Comparison of ENCODE assay signal across 1 cellular context in the genomic region with DNA sequence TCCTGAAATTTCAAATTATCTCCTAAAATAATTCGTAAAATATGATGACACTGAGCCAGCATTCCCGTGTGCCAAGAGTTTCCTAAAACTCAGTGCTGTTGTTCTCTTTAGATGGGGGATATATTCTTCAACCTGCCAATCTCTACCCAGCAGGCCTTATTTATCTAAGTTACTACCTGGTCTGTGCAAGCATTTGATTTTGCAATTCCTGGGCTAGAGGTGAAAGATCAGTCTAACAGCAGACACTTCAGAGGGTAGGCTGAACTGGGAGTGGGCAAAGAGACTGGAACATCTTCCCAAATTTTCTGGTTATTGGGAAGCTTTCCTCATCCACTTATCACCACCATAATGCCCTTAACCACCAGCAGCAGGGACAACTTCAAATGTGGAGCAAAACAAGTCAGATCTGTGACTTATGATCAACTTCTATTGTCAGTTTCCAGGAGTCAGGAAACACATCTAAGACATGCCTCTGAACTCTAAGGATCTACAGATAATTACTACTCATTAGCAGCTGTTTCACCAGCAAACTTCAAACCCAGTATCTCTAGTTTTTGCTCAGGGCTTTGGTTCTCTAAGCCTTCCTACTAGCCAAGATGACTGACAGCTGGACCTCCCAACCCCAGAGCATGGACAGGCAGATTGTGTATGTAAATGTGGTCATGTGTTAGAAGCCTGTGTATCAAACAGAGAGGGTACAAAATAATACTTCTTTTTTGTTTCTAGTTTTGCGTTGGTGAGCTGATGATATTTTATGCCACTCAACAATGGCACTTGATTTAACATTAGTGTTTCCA.
TF ChIP-seq lines count a peak whose summit lies in the region.

No MANE protein-coding gene starts in this region.

TF ChIP-seq in HepG2, 621 proteins besides CTCF, POLR2A, EP300 and RAD21 (continued from another document and continues in another):
- TF ChIP-seq, protein P1, sequence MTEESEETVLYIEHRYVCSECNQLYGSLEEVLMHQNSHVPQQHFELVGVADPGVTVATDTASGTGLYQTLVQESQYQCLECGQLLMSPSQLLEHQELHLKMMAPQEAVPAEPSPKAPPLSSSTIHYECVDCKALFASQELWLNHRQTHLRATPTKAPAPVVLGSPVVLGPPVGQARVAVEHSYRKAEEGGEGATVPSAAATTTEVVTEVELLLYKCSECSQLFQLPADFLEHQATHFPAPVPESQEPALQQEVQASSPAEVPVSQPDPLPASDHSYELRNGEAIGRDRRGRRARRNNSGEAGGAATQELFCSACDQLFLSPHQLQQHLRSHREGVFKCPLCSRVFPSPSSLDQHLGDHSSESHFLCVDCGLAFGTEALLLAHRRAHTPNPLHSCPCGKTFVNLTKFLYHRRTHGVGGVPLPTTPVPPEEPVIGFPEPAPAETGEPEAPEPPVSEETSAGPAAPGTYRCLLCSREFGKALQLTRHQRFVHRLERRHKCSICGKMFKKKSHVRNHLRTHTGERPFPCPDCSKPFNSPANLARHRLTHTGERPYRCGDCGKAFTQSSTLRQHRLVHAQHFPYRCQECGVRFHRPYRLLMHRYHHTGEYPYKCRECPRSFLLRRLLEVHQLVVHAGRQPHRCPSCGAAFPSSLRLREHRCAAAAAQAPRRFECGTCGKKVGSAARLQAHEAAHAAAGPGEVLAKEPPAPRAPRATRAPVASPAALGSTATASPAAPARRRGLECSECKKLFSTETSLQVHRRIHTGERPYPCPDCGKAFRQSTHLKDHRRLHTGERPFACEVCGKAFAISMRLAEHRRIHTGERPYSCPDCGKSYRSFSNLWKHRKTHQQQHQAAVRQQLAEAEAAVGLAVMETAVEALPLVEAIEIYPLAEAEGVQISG (CRISPR knock-in tag; IDR thresholded peaks at IDR 0.05): peak; percentile 21; the same call in 1 of the 2 replicates
- TF ChIP-seq, protein P2, sequence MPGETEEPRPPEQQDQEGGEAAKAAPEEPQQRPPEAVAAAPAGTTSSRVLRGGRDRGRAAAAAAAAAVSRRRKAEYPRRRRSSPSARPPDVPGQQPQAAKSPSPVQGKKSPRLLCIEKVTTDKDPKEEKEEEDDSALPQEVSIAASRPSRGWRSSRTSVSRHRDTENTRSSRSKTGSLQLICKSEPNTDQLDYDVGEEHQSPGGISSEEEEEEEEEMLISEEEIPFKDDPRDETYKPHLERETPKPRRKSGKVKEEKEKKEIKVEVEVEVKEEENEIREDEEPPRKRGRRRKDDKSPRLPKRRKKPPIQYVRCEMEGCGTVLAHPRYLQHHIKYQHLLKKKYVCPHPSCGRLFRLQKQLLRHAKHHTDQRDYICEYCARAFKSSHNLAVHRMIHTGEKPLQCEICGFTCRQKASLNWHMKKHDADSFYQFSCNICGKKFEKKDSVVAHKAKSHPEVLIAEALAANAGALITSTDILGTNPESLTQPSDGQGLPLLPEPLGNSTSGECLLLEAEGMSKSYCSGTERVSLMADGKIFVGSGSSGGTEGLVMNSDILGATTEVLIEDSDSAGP (CRISPR knock-in tag; IDR thresholded peaks at IDR 0.05; ENCODE audit: borderline replicate concordance): no peak
- TF ChIP-seq TBL1XR1 (IDR thresholded peaks at IDR 0.05; ENCODE audit: borderline replicate concordance, low read length, partially characterized antibody): no peak
- TF ChIP-seq KDM1A (CRISPR knock-in tag; IDR thresholded peaks at IDR 0.05): 0 out of 2 replicates have a peak, but pooled peaks have one; percentile 10
- TF ChIP-seq, protein P3, sequence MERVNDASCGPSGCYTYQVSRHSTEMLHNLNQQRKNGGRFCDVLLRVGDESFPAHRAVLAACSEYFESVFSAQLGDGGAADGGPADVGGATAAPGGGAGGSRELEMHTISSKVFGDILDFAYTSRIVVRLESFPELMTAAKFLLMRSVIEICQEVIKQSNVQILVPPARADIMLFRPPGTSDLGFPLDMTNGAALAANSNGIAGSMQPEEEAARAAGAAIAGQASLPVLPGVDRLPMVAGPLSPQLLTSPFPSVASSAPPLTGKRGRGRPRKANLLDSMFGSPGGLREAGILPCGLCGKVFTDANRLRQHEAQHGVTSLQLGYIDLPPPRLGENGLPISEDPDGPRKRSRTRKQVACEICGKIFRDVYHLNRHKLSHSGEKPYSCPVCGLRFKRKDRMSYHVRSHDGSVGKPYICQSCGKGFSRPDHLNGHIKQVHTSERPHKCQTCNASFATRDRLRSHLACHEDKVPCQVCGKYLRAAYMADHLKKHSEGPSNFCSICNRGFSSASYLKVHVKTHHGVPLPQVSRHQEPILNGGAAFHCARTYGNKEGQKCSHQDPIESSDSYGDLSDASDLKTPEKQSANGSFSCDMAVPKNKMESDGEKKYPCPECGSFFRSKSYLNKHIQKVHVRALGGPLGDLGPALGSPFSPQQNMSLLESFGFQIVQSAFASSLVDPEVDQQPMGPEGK (CRISPR knock-in tag; IDR thresholded peaks at IDR 0.05): peak; percentile 24; the same call in 1 of the 2 replicates
- TF ChIP-seq ZNF816 (CRISPR knock-in tag; IDR thresholded peaks at IDR 0.05; ENCODE audit: borderline replicate concordance): peak; percentile 46; the same call in 1 of the 2 replicates
- no peak; the same call in 1 of the 2 replicates for TF ChIP-seq SALL1 (CRISPR knock-in tag; IDR thresholded peaks at IDR 0.05)
- TF ChIP-seq ZNF644 (CRISPR knock-in tag; IDR thresholded peaks at IDR 0.05; ENCODE audit: low read depth): peak; percentile 29; the same call in 1 of the 2 replicates
- TF ChIP-seq FOXO1 (CRISPR knock-in tag; IDR thresholded peaks at IDR 0.05): peak; percentile 57; the same call in 1 of the 2 replicates
- peak; percentile 39; the same call in 1 of the 2 replicates for TF ChIP-seq ZFY (CRISPR knock-in tag; IDR thresholded peaks at IDR 0.05)
- TF ChIP-seq, protein P4, sequence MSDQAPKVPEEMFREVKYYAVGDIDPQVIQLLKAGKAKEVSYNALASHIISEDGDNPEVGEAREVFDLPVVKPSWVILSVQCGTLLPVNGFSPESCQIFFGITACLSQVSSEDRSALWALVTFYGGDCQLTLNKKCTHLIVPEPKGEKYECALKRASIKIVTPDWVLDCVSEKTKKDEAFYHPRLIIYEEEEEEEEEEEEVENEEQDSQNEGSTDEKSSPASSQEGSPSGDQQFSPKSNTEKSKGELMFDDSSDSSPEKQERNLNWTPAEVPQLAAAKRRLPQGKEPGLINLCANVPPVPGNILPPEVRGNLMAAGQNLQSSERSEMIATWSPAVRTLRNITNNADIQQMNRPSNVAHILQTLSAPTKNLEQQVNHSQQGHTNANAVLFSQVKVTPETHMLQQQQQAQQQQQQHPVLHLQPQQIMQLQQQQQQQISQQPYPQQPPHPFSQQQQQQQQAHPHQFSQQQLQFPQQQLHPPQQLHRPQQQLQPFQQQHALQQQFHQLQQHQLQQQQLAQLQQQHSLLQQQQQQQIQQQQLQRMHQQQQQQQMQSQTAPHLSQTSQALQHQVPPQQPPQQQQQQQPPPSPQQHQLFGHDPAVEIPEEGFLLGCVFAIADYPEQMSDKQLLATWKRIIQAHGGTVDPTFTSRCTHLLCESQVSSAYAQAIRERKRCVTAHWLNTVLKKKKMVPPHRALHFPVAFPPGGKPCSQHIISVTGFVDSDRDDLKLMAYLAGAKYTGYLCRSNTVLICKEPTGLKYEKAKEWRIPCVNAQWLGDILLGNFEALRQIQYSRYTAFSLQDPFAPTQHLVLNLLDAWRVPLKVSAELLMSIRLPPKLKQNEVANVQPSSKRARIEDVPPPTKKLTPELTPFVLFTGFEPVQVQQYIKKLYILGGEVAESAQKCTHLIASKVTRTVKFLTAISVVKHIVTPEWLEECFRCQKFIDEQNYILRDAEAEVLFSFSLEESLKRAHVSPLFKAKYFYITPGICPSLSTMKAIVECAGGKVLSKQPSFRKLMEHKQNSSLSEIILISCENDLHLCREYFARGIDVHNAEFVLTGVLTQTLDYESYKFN (CRISPR knock-in tag; conservative IDR thresholded peaks at IDR 0.05): peak; percentile 83
- peak; percentile 68 for TF ChIP-seq PPARG (CRISPR knock-in tag; conservative IDR thresholded peaks at IDR 0.05)
- TF ChIP-seq ZFX (CRISPR knock-in tag; IDR thresholded peaks at IDR 0.05; ENCODE audit: low read depth): peak; percentile 21; the same call in 1 of the 2 replicates
- peak; percentile 29; the same call in 1 of the 2 replicates for TF ChIP-seq NFIC (IDR thresholded peaks at IDR 0.05; ENCODE audit: low read length)
- TF ChIP-seq ISL2 (CRISPR knock-in tag; IDR thresholded peaks at IDR 0.05): peak; percentile 72; the same call in 1 of the 2 replicates
- TF ChIP-seq ZNF792 (CRISPR knock-in tag; IDR thresholded peaks at IDR 0.05): 0 out of 2 replicates have a peak, but pooled peaks have one; percentile 32
- TF ChIP-seq HNRNPK (IDR thresholded peaks at IDR 0.05; ENCODE audit: low read depth, low read length, poor library complexity, severe bottlenecking): no peak
- TF ChIP-seq HDAC1 (CRISPR knock-in tag; IDR thresholded peaks at IDR 0.05): peak; percentile 48; the same call in 1 of the 2 replicates
- TF ChIP-seq FOXJ3 (CRISPR knock-in tag; IDR thresholded peaks at IDR 0.05; ENCODE audit: borderline replicate concordance): peak; percentile 70; the same call in 1 of the 2 replicates
- no peak for TF ChIP-seq GABPB1 (CRISPR knock-in tag; IDR thresholded peaks at IDR 0.05)
- TF ChIP-seq, protein P5, sequence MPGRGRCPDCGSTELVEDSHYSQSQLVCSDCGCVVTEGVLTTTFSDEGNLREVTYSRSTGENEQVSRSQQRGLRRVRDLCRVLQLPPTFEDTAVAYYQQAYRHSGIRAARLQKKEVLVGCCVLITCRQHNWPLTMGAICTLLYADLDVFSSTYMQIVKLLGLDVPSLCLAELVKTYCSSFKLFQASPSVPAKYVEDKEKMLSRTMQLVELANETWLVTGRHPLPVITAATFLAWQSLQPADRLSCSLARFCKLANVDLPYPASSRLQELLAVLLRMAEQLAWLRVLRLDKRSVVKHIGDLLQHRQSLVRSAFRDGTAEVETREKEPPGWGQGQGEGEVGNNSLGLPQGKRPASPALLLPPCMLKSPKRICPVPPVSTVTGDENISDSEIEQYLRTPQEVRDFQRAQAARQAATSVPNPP (CRISPR knock-in tag; IDR thresholded peaks at IDR 0.05): no peak
- TF ChIP-seq, protein P6, sequence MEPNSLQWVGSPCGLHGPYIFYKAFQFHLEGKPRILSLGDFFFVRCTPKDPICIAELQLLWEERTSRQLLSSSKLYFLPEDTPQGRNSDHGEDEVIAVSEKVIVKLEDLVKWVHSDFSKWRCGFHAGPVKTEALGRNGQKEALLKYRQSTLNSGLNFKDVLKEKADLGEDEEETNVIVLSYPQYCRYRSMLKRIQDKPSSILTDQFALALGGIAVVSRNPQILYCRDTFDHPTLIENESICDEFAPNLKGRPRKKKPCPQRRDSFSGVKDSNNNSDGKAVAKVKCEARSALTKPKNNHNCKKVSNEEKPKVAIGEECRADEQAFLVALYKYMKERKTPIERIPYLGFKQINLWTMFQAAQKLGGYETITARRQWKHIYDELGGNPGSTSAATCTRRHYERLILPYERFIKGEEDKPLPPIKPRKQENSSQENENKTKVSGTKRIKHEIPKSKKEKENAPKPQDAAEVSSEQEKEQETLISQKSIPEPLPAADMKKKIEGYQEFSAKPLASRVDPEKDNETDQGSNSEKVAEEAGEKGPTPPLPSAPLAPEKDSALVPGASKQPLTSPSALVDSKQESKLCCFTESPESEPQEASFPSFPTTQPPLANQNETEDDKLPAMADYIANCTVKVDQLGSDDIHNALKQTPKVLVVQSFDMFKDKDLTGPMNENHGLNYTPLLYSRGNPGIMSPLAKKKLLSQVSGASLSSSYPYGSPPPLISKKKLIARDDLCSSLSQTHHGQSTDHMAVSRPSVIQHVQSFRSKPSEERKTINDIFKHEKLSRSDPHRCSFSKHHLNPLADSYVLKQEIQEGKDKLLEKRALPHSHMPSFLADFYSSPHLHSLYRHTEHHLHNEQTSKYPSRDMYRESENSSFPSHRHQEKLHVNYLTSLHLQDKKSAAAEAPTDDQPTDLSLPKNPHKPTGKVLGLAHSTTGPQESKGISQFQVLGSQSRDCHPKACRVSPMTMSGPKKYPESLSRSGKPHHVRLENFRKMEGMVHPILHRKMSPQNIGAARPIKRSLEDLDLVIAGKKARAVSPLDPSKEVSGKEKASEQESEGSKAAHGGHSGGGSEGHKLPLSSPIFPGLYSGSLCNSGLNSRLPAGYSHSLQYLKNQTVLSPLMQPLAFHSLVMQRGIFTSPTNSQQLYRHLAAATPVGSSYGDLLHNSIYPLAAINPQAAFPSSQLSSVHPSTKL (CRISPR knock-in tag; IDR thresholded peaks at IDR 0.05): peak; percentile 80
- TF ChIP-seq, protein P7, sequence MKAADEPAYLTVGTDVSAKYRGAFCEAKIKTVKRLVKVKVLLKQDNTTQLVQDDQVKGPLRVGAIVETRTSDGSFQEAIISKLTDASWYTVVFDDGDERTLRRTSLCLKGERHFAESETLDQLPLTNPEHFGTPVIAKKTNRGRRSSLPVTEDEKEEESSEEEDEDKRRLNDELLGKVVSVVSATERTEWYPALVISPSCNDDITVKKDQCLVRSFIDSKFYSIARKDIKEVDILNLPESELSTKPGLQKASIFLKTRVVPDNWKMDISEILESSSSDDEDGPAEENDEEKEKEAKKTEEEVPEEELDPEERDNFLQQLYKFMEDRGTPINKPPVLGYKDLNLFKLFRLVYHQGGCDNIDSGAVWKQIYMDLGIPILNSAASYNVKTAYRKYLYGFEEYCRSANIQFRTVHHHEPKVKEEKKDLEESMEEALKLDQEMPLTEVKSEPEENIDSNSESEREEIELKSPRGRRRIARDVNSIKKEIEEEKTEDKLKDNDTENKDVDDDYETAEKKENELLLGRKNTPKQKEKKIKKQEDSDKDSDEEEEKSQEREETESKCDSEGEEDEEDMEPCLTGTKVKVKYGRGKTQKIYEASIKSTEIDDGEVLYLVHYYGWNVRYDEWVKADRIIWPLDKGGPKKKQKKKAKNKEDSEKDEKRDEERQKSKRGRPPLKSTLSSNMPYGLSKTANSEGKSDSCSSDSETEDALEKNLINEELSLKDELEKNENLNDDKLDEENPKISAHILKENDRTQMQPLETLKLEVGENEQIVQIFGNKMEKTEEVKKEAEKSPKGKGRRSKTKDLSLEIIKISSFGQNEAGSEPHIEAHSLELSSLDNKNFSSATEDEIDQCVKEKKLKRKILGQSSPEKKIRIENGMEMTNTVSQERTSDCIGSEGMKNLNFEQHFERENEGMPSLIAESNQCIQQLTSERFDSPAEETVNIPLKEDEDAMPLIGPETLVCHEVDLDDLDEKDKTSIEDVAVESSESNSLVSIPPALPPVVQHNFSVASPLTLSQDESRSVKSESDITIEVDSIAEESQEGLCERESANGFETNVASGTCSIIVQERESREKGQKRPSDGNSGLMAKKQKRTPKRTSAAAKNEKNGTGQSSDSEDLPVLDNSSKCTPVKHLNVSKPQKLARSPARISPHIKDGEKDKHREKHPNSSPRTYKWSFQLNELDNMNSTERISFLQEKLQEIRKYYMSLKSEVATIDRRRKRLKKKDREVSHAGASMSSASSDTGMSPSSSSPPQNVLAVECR (CRISPR knock-in tag; IDR thresholded peaks at IDR 0.05; ENCODE audit: borderline replicate concordance): peak; percentile 37; the same call in 1 of the 2 replicates
- TF ChIP-seq SMAD1 (CRISPR knock-in tag; IDR thresholded peaks at IDR 0.05; ENCODE audit: borderline replicate concordance, low read depth): no peak
- TF ChIP-seq ZNF557 (CRISPR knock-in tag; IDR thresholded peaks at IDR 0.05): no peak
- no peak for TF ChIP-seq ZBTB7A (CRISPR knock-in tag; IDR thresholded peaks at IDR 0.05)
- TF ChIP-seq, protein P8, sequence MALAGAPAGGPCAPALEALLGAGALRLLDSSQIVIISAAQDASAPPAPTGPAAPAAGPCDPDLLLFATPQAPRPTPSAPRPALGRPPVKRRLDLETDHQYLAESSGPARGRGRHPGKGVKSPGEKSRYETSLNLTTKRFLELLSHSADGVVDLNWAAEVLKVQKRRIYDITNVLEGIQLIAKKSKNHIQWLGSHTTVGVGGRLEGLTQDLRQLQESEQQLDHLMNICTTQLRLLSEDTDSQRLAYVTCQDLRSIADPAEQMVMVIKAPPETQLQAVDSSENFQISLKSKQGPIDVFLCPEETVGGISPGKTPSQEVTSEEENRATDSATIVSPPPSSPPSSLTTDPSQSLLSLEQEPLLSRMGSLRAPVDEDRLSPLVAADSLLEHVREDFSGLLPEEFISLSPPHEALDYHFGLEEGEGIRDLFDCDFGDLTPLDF (CRISPR knock-in tag; IDR thresholded peaks at IDR 0.05): no peak
